9 cellular contexts compared by ENCODE assay signal in genomic region chr15:71237456-71238188, GRCh38.
DNase-seq lines count a peak whose midpoint lies in the region; ATAC-seq and TF ChIP-seq lines count a peak whose summit lies in the region.
"Had no signal": no experiment of that assay in that cellular context is flagged by ENCODE, and none has a peak within 500 bp of the region (broad histone marks: within the 10 kb centered on the region; RNA-seq: fewer than 3 reads in every experiment).

No MANE protein-coding gene starts in this region.

- H3K9me3 ChIP-seq in MG63 (no peaks in the 10 kb centered on the region), liver (ENCODE audit: control insufficient read depth in 4 of 4, low read length in 3 of 4) (no peaks in the 10 kb centered on the region)

- H3K9me3 Mint-ChIP-seq in WTC11: peaks cover 4% of the 10 kb centered on the region; the same call in 1 of the 2 replicates

- POLR2A ChIA-PET in WTC11 (lab: Charles Lee): no interaction called here

- DNase-seq in AG09309 (ENCODE audit: low read depth) (peak; percentile 92), MG63 (peak; percentile 96), dermis blood vessel endothelial cell (peak; percentile 86), NCI-H526 (lab: John Stamatoyannopoulos, UW) (no peak), G401 (ENCODE audit: low spot score) (no peak), WTC11 (ENCODE audit: low spot score) (no peak)
- DNase-seq in activated CD8-positive, alpha-beta memory T cell treated with anti-CD3 and anti-CD28 coated beads, Interleukin-2, amount 50 U/mL, for 4 hours: no peak
- DNase-seq: naive thymus-derived CD4-positive, alpha-beta T cell had no signal

- TF ChIP-seq RAD21 in liver (IDR thresholded peaks at IDR 0.05): peak; percentile 27 to 53

- peaks cover 16% of the 10 kb centered on the region for H3K4me1 Mint-ChIP-seq in WTC11

- peaks cover 17% of the 10 kb centered on the region for H3K36me3 ChIP-seq in MG63
- H3K36me3 ChIP-seq in liver (ENCODE audit: control insufficient read depth in 4 of 4, insufficient read depth in 3 of 4, low read depth in 1 of 4, low read length in 3 of 4): no peaks in the 10 kb centered on the region

- CTCF ChIA-PET in WTC11 (lab: Charles Lee): interaction anchor here (0.8 to 1.0 kb wide), 3 partner anchors 9 to 19 kb away, joined by 3 to 4 read pairs (median 3); no protein-coding TSS in a partner anchor

- TF ChIP-seq CTCF in AG09309 (IDR thresholded peaks at IDR 0.05; ENCODE audit: control insufficient read depth, insufficient read depth, low read depth, low read length, missing control alignments) (no peak), liver (IDR thresholded peaks at IDR 0.05; ENCODE audit: low read depth, low read length, missing input control) (no peak), WTC11 (IDR thresholded peaks at IDR 0.05) (no peak)

- H3K27ac Mint-ChIP-seq in WTC11: no peak overlapping the region
- H3K27ac Mint-ChIP-seq: naive thymus-derived CD4-positive, alpha-beta T cell had no signal

- no peak overlapping the region for H3K4me3 ChIP-seq in AG09309 (ENCODE audit: control insufficient read depth, low read depth, low read length)
- H3K4me3 ChIP-seq in MG63: no peak overlapping the region
- H3K4me3 ChIP-seq in liver (ENCODE audit: low read depth in 1 of 3, low read length in 3 of 3): no peak overlapping the region

- no peaks in the 10 kb centered on the region for H3K36me3 Mint-ChIP-seq in WTC11
- H3K36me3 Mint-ChIP-seq: naive thymus-derived CD4-positive, alpha-beta T cell had no signal

- H3K27me3 ChIP-seq in MG63 (no peaks in the 10 kb centered on the region), liver (ENCODE audit: control insufficient read depth in 4 of 4, insufficient read depth in 4 of 4, low read length in 3 of 4) (no peaks in the 10 kb centered on the region)

- H3K4me1 ChIP-seq in liver (ENCODE audit: control insufficient read depth in 4 of 4, insufficient read depth in 4 of 4, low read length in 3 of 4): peaks cover 2 to 26% (median 16%) of the 10 kb centered on the region in 4 donors

- H3K27me3 Mint-ChIP-seq in WTC11 (ENCODE audit: low read depth): no peaks in the 10 kb centered on the region

- H3K9ac ChIP-seq in liver (ENCODE audit: low read depth in 1 of 2, low read length in 2 of 2): no peak overlapping the region

- H3K27ac ChIP-seq in liver (ENCODE audit: low read depth in 1 of 2, low read length in 2 of 2): peak overlapping the region; percentile 6 to 38

- in situ Hi-C loops in G401 (cut with HindIII; ENCODE audit: low sequenced_read_pairs): no loop called here

- H3K4me3 Mint-ChIP-seq in WTC11: no peak overlapping the region
- H3K4me3 Mint-ChIP-seq: naive thymus-derived CD4-positive, alpha-beta T cell had no signal

- no peak for ATAC-seq in WTC11
- ATAC-seq: naive thymus-derived CD4-positive, alpha-beta T cell had no signal

- 63% methylated on average over 11 of the region's 11 CpGs for WGBS in liver

TF ChIP-seq in liver, 16 proteins besides CTCF, POLR2A, EP300 and RAD21 (continues in another document):
- TF ChIP-seq ZBTB33 (IDR thresholded peaks at IDR 0.05): peak; percentile 54
- peak; percentile 11 for TF ChIP-seq FOXA1 (IDR thresholded peaks at IDR 0.05)
- peak; percentile 69 to 85 for TF ChIP-seq RXRA (IDR thresholded peaks at IDR 0.05)
- TF ChIP-seq ATF3 (IDR thresholded peaks at IDR 0.05): no peak
- peak; percentile 58 for TF ChIP-seq YY1 (IDR thresholded peaks at IDR 0.05)
- no peak for TF ChIP-seq NR2F2 (IDR thresholded peaks at IDR 0.05)

TF ChIP-seq in WTC11, 78 proteins besides CTCF, POLR2A, EP300 and RAD21:
- TF ChIP-seq RORB (CRISPR knock-in tag; IDR thresholded peaks at IDR 0.05) (no peak), MAX (CRISPR knock-in tag; IDR thresholded peaks at IDR 0.05) (no peak)

Comparison
In these comparisons a context has a peak if more than half of its experiments do, and no peak if none do; other contexts are left out.
1. DNase-seq: peak in AG09309 (single experiment), MG63 (single experiment) and dermis blood vessel endothelial cell (single experiment); none in NCI-H526 (0 of 2), G401 (single experiment), activated CD8-positive, alpha-beta memory T cell treated with anti-CD3 and anti-CD28 coated beads, Interleukin-2, amount 50 U/mL, for 4 hours (single experiment) and WTC11 (single experiment).